1 cellular context compared by ENCODE assay signal in genomic region chr10:129853236-129853946, GRCh38.
TF ChIP-seq lines count a peak whose summit lies in the region.

No MANE protein-coding gene starts in this region.

TF ChIP-seq in WTC11, 78 proteins besides CTCF, POLR2A, EP300 and RAD21 (continued from another document):
- TF ChIP-seq CDX4 (CRISPR knock-in tag; IDR thresholded peaks at IDR 0.05; ENCODE audit: borderline replicate concordance): no peak
- TF ChIP-seq NR3C1 (CRISPR knock-in tag; conservative IDR thresholded peaks at IDR 0.05; ENCODE audit: low read depth): no peak
